In the genomic region with DNA sequence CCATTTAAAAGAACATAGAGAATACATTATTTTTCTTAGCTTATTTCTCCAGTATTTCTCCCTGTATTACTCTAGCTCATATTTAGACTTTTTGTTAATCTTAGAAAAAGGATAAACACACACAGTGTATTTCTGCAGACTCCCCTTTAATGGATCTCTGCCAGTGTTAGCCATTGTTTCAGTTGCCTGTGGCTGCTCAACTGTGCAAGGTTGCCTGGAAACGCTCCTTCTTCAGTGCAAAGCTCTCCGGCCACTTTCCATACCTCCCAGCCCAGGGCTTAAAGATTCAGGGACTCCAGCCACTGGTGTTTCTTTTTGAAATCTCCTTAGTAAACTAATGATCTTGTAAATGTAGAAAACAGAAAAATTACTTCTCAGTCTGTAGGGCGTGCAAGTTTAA, we compare ENCODE assay signal across 14 cellular contexts.
DNase-seq lines count a peak whose midpoint lies in the region; ATAC-seq and TF ChIP-seq lines count a peak whose summit lies in the region.
"Had no signal": no experiment of that assay in that cellular context is flagged by ENCODE, and none has a peak within 500 bp of the region (broad histone marks: within the 10 kb centered on the region; RNA-seq: fewer than 3 reads in every experiment).

No MANE protein-coding gene starts in this region.

- DNase-seq in NCI-H510A treated with DMSO at 0.1 percent for 48 hours (lab: John Stamatoyannopoulos, UW) (peak; percentile 43), endothelial cell (ENCODE audit: low spot score) (no peak), osteocyte (ENCODE audit: extremely low spot score, unreplicated experiment) (no peak), esophagus squamous epithelium (lab: John Stamatoyannopoulos, UW) (no peak)
- DNase-seq in natural killer cell treated with Interleukin-12 subunit alpha and Interleukin-12 subunit beta and Interleukin-15 and Interleukin-18, amount 100 ng/mL, for 72 hours (ENCODE audit: low spot score), result no peak
- no peak for DNase-seq in CD4-positive, alpha-beta memory T cell
- DNase-seq: CD8-positive, alpha-beta T cell; MM.1S; sigmoid colon; upper lobe of left lung had no signal

- no peak for TF ChIP-seq CTCF in endothelial cell (IDR thresholded peaks at IDR 0.05; ENCODE audit: unreplicated experiment)
- no peak for TF ChIP-seq CTCF in osteocyte (IDR thresholded peaks at IDR 0.05)
- TF ChIP-seq CTCF in esophagus squamous epithelium (IDR thresholded peaks at IDR 0.05), result no peak

- H3K27me3 Mint-ChIP-seq in endothelial cell (ENCODE audit: unreplicated experiment) (no peaks in the 10 kb centered on the region), osteocyte (ENCODE audit: unreplicated experiment) (no peaks in the 10 kb centered on the region)
- H3K27me3 Mint-ChIP-seq in natural killer cell treated with Interleukin-12 subunit alpha and Interleukin-12 subunit beta and Interleukin-15 and Interleukin-18, amount 100 ng/mL, for 72 hours, result no peaks in the 10 kb centered on the region
- H3K27me3 Mint-ChIP-seq in CD4-positive, alpha-beta memory T cell, result no peaks in the 10 kb centered on the region

- TF ChIP-seq RAD21 in Ishikawa (IDR thresholded peaks at IDR 0.05; ENCODE audit: low read depth), result no peak

- no peaks in the 10 kb centered on the region for H3K9me3 ChIP-seq in esophagus squamous epithelium
- H3K9me3 ChIP-seq in CD4-positive, alpha-beta memory T cell (ENCODE audit: control insufficient read depth in 1 of 2, low read length in 2 of 2), result no peaks in the 10 kb centered on the region
- H3K9me3 ChIP-seq: sigmoid colon, upper lobe of left lung had no signal

- no peak for TF ChIP-seq POLR2A in esophagus squamous epithelium (IDR thresholded peaks at IDR 0.05)

- ATAC-seq in natural killer cell treated with Interleukin-12 subunit alpha and Interleukin-12 subunit beta and Interleukin-15 and Interleukin-18, amount 100 ng/mL, for 72 hours, result no peak
- ATAC-seq in GM18520 (IDR thresholded peaks at IDR 0.05; ENCODE audit: unreplicated experiment), result no peak
- ATAC-seq: activated CD4-positive, CD25-positive, alpha-beta regulatory T cell treated with anti-CD3 and anti-CD28 coated beads, Interleukin-2, amount 50 U/mL, for 24 hours; CD8-positive, alpha-beta T cell; GM12878 had no signal

- POLR2A ChIA-PET in CD4-positive, alpha-beta memory T cell (lab: Charles Lee; ENCODE audit: partially characterized antibody), result no interaction called here

- H3K36me3 Mint-ChIP-seq in endothelial cell (ENCODE audit: low read depth, unreplicated experiment) (no peaks in the 10 kb centered on the region), osteocyte (ENCODE audit: unreplicated experiment) (no peaks in the 10 kb centered on the region)
- no peaks in the 10 kb centered on the region for H3K36me3 Mint-ChIP-seq in natural killer cell treated with Interleukin-12 subunit alpha and Interleukin-12 subunit beta and Interleukin-15 and Interleukin-18, amount 100 ng/mL, for 72 hours
- no peaks in the 10 kb centered on the region for H3K36me3 Mint-ChIP-seq in CD4-positive, alpha-beta memory T cell
- H3K36me3 Mint-ChIP-seq: CD8-positive, alpha-beta T cell had no signal

- CTCF ChIA-PET in CD4-positive, alpha-beta memory T cell (lab: Charles Lee; ENCODE audit: partially characterized antibody), result no interaction called here

- H3K27ac ChIP-seq in esophagus squamous epithelium, result no peak overlapping the region
- no peak overlapping the region for H3K27ac ChIP-seq in CD4-positive, alpha-beta memory T cell (ENCODE audit: low read depth, low read length)
- H3K27ac ChIP-seq: sigmoid colon, upper lobe of left lung had no signal

- H3K9me3 Mint-ChIP-seq in endothelial cell (ENCODE audit: unreplicated experiment) (no peaks in the 10 kb centered on the region), osteocyte (ENCODE audit: unreplicated experiment) (no peaks in the 10 kb centered on the region)
- H3K9me3 Mint-ChIP-seq in natural killer cell treated with Interleukin-12 subunit alpha and Interleukin-12 subunit beta and Interleukin-15 and Interleukin-18, amount 100 ng/mL, for 72 hours, result no peaks in the 10 kb centered on the region
- H3K9me3 Mint-ChIP-seq in CD4-positive, alpha-beta memory T cell, result peaks cover 0 to 3% (median 0%) of the 10 kb centered on the region in 8 donors
- H3K9me3 Mint-ChIP-seq: CD8-positive, alpha-beta T cell had no signal

- intact Hi-C loops in esophagus squamous epithelium (cut with DNase I), result no loop called here
- intact Hi-C loops in CD4-positive, alpha-beta memory T cell (cut with micrococcal nuclease), result no loop called here

- no peaks in the 10 kb centered on the region for H3K36me3 ChIP-seq in esophagus squamous epithelium
- H3K36me3 ChIP-seq in CD4-positive, alpha-beta memory T cell (ENCODE audit: insufficient read depth, low read length), result no peaks in the 10 kb centered on the region
- H3K36me3 ChIP-seq: sigmoid colon, upper lobe of left lung had no signal

- no peak overlapping the region for H3K4me3 ChIP-seq in esophagus squamous epithelium
- no peak overlapping the region for H3K4me3 ChIP-seq in CD4-positive, alpha-beta memory T cell (ENCODE audit: low read length in 2 of 2)
- H3K4me3 ChIP-seq: GM12878, sigmoid colon, upper lobe of left lung had no signal

- TF ChIP-seq EP300 in Ishikawa (IDR thresholded peaks at IDR 0.05; ENCODE audit: borderline replicate concordance), result no peak; the same call in 1 of the 2 replicates

- no peak overlapping the region for H3K4me3 Mint-ChIP-seq in endothelial cell (ENCODE audit: unreplicated experiment)
- H3K4me3 Mint-ChIP-seq in osteocyte (ENCODE audit: unreplicated experiment), result no peak overlapping the region
- no peak overlapping the region for H3K4me3 Mint-ChIP-seq in natural killer cell treated with Interleukin-12 subunit alpha and Interleukin-12 subunit beta and Interleukin-15 and Interleukin-18, amount 100 ng/mL, for 72 hours
- no peak overlapping the region for H3K4me3 Mint-ChIP-seq in CD4-positive, alpha-beta memory T cell
- H3K4me3 Mint-ChIP-seq: CD8-positive, alpha-beta T cell had no signal

- no peaks in the 10 kb centered on the region for H3K27me3 ChIP-seq in esophagus squamous epithelium
- no peaks in the 10 kb centered on the region for H3K27me3 ChIP-seq in CD4-positive, alpha-beta memory T cell (ENCODE audit: insufficient read depth, low read length)
- H3K27me3 ChIP-seq: sigmoid colon, upper lobe of left lung had no signal

- H3K4me1 ChIP-seq in esophagus squamous epithelium, result peaks cover 0 to 45% (median 0%) of the 10 kb centered on the region in 3 donors
- no peaks in the 10 kb centered on the region for H3K4me1 ChIP-seq in CD4-positive, alpha-beta memory T cell (ENCODE audit: insufficient read depth, low read length)
- H3K4me1 ChIP-seq: upper lobe of left lung had no signal

- H3K27ac Mint-ChIP-seq in endothelial cell (ENCODE audit: unreplicated experiment) (peak overlapping the region; percentile 19), osteocyte (ENCODE audit: unreplicated experiment) (peak overlapping the region; percentile 2)
- no peak overlapping the region for H3K27ac Mint-ChIP-seq in natural killer cell treated with Interleukin-12 subunit alpha and Interleukin-12 subunit beta and Interleukin-15 and Interleukin-18, amount 100 ng/mL, for 72 hours
- H3K27ac Mint-ChIP-seq in CD4-positive, alpha-beta memory T cell, result no peak overlapping the region
- H3K27ac Mint-ChIP-seq: CD8-positive, alpha-beta T cell had no signal

- H3K4me1 Mint-ChIP-seq in endothelial cell (ENCODE audit: unreplicated experiment) (peaks cover 10% of the 10 kb centered on the region), osteocyte (ENCODE audit: unreplicated experiment) (peaks cover 27% of the 10 kb centered on the region)
- no peaks in the 10 kb centered on the region for H3K4me1 Mint-ChIP-seq in natural killer cell treated with Interleukin-12 subunit alpha and Interleukin-12 subunit beta and Interleukin-15 and Interleukin-18, amount 100 ng/mL, for 72 hours (ENCODE audit: low read depth in 2 of 2)
- no peaks in the 10 kb centered on the region for H3K4me1 Mint-ChIP-seq in CD4-positive, alpha-beta memory T cell

- 34 to 42% methylated on average over 3 of the region's 3 CpGs for WGBS in esophagus squamous epithelium, 2 donors

TF ChIP-seq in Ishikawa, 13 proteins besides CTCF, POLR2A, EP300 and RAD21:
- TF ChIP-seq NFIC (IDR thresholded peaks at IDR 0.05) (peak; percentile 75; the same call in 1 of the 2 replicates), ZBTB7A (IDR thresholded peaks at IDR 0.05; ENCODE audit: low read depth) (no peak)
- TF ChIP-seq, protein P1, sequence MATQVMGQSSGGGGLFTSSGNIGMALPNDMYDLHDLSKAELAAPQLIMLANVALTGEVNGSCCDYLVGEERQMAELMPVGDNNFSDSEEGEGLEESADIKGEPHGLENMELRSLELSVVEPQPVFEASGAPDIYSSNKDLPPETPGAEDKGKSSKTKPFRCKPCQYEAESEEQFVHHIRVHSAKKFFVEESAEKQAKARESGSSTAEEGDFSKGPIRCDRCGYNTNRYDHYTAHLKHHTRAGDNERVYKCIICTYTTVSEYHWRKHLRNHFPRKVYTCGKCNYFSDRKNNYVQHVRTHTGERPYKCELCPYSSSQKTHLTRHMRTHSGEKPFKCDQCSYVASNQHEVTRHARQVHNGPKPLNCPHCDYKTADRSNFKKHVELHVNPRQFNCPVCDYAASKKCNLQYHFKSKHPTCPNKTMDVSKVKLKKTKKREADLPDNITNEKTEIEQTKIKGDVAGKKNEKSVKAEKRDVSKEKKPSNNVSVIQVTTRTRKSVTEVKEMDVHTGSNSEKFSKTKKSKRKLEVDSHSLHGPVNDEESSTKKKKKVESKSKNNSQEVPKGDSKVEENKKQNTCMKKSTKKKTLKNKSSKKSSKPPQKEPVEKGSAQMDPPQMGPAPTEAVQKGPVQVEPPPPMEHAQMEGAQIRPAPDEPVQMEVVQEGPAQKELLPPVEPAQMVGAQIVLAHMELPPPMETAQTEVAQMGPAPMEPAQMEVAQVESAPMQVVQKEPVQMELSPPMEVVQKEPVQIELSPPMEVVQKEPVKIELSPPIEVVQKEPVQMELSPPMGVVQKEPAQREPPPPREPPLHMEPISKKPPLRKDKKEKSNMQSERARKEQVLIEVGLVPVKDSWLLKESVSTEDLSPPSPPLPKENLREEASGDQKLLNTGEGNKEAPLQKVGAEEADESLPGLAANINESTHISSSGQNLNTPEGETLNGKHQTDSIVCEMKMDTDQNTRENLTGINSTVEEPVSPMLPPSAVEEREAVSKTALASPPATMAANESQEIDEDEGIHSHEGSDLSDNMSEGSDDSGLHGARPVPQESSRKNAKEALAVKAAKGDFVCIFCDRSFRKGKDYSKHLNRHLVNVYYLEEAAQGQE (IDR thresholded peaks at IDR 0.05; ENCODE audit: low read depth), result no peak

Comparison
In these comparisons a context has a peak if more than half of its experiments do, and no peak if none do; other contexts are left out.
1. H3K27ac Mint-ChIP-seq: peak in endothelial cell (single experiment) and osteocyte (single experiment); none in natural killer cell treated with Interleukin-12 subunit alpha and Interleukin-12 subunit beta and Interleukin-15 and Interleukin-18, amount 100 ng/mL, for 72 hours (0 of 2) and CD4-positive, alpha-beta memory T cell (0 of 7).